8 cellular contexts compared by ENCODE assay signal in genomic region chr1:161766102-161766981, GRCh38. TPM values are rescaled to one million over a fixed set of nuclear protein-coding genes. Genes with fewer than 3 reads are reported as not detected.
DNase-seq lines count a peak whose midpoint lies in the region; ATAC-seq, FAIRE-seq and TF ChIP-seq lines count a peak whose summit lies in the region.

Gene ATF6, plus strand, starts transcription at chr1:161766320. Its CDS starts 41 bp downstream, at chr1:161766361.

- no peak for TF ChIP-seq CTCF in CD8-positive, alpha-beta T cell (IDR thresholded peaks at IDR 0.05)

- intact Hi-C loops in CD8-positive, alpha-beta T cell (cut with DNase I, micrococcal nuclease): loop anchor here (1.0 to 10.0 kb wide), 4 partner anchors 17 to 1556 kb away; partner anchors contain the start of genes DUSP12 (in 1 of the 2), NUF2 (in 1 of the 2) and UHMK1 (in 1 of the 2)

- H3K4me1 Mint-ChIP-seq in CD8-positive, alpha-beta T cell (ENCODE audit: low read depth): peaks cover 37% of the 10 kb centered on the region
- peaks cover 48% of the 10 kb centered on the region for H3K4me1 Mint-ChIP-seq in activated CD8-positive, alpha-beta memory T cell treated with anti-CD3 and anti-CD28 coated beads, Interleukin-2, amount 10 ng/mL, durations not matched to agents 7 days and 5 days

- H3K4me1 ChIP-seq in CD8-positive, alpha-beta T cell (ENCODE audit: insufficient read depth, low read length): peaks cover 45% of the 10 kb centered on the region
- H3K4me1 ChIP-seq in NT2/D1 (ENCODE audit: insufficient read depth, insufficient read length) (no peaks in the 10 kb centered on the region), mesodermal cell (ENCODE audit: control insufficient read depth, insufficient read depth, low read length, poor library complexity, severe bottlenecking) (peaks cover 7% of the 10 kb centered on the region)

- CTCF ChIA-PET in CD8-positive, alpha-beta T cell (lab: Charles Lee): interaction anchor here (1.1 to 1.5 kb wide), 3 partner anchors 17 to 271 kb away, joined by 3 to 6 read pairs (median 3); partner anchors contain the start of genes DUSP12 and OLFML2B
- CTCF ChIA-PET in activated CD8-positive, alpha-beta memory T cell treated with anti-CD3 and anti-CD28 coated beads, Interleukin-2, amount 10 ng/mL, durations not matched to agents 7 days and 5 days (lab: Charles Lee): no interaction called here

- H3K4me3 ChIP-seq in CD8-positive, alpha-beta T cell (ENCODE audit: low read depth, low read length): peak within 1 kb of the TSS; percentile 73
- H3K4me3 ChIP-seq in NT2/D1 (ENCODE audit: insufficient read length, low read depth) (peak within 1 kb of the TSS; percentile 96), mesodermal cell (ENCODE audit: extremely low read depth, insufficient read depth, low read length, poor library complexity, severe bottlenecking) (peak within 1 kb of the TSS; percentile 99)

- H3K9me3 ChIP-seq in CD8-positive, alpha-beta T cell (ENCODE audit: low read length): no peaks in the 10 kb centered on the region
- H3K9me3 ChIP-seq in NT2/D1 (ENCODE audit: insufficient read depth, low read length) (no peaks in the 10 kb centered on the region), mesodermal cell (ENCODE audit: control insufficient read depth, low read length) (no peaks in the 10 kb centered on the region)

- POLR2A ChIA-PET in CD8-positive, alpha-beta T cell (lab: Charles Lee): interaction anchor here (1.0 to 1.3 kb wide), 3 partner anchors 10 to 24 kb away, joined by 3 to 4 read pairs (median 4); partner anchors contain the start of gene DUSP12

- peak within 1 kb of the TSS; percentile 84 for H3K27ac ChIP-seq in CD8-positive, alpha-beta T cell (ENCODE audit: low read depth, low read length)
- H3K27ac ChIP-seq in mesodermal cell (ENCODE audit: low read depth, low read length, severe bottlenecking): peak within 1 kb of the TSS; percentile 49

- peak within 1 kb of the TSS; percentile 93 for H3K4me3 Mint-ChIP-seq in CD8-positive, alpha-beta T cell
- peak within 1 kb of the TSS; percentile 97 for H3K4me3 Mint-ChIP-seq in activated CD8-positive, alpha-beta memory T cell treated with anti-CD3 and anti-CD28 coated beads, Interleukin-2, amount 10 ng/mL, durations not matched to agents 7 days and 5 days

- H3K27ac Mint-ChIP-seq in CD8-positive, alpha-beta T cell: peak within 1 kb of the TSS; percentile 95
- peak within 1 kb of the TSS; percentile 96 for H3K27ac Mint-ChIP-seq in activated CD8-positive, alpha-beta memory T cell treated with anti-CD3 and anti-CD28 coated beads, Interleukin-2, amount 10 ng/mL, durations not matched to agents 7 days and 5 days

- no peaks in the 10 kb centered on the region for H3K9me3 Mint-ChIP-seq in CD8-positive, alpha-beta T cell
- no peaks in the 10 kb centered on the region for H3K9me3 Mint-ChIP-seq in activated CD8-positive, alpha-beta memory T cell treated with anti-CD3 and anti-CD28 coated beads, Interleukin-2, amount 10 ng/mL, durations not matched to agents 7 days and 5 days (ENCODE audit: low read depth)

- peaks cover 9% of the 10 kb centered on the region for H3K36me3 Mint-ChIP-seq in CD8-positive, alpha-beta T cell
- H3K36me3 Mint-ChIP-seq in activated CD8-positive, alpha-beta memory T cell treated with anti-CD3 and anti-CD28 coated beads, Interleukin-2, amount 10 ng/mL, durations not matched to agents 7 days and 5 days: peaks cover 2% of the 10 kb centered on the region

- peak; percentile 79 for ATAC-seq in CD8-positive, alpha-beta T cell
- peak; percentile 46 for ATAC-seq in GM19467 (IDR thresholded peaks at IDR 0.05; ENCODE audit: unreplicated experiment)
- ATAC-seq in activated CD8-positive, alpha-beta memory T cell treated with anti-CD3 and anti-CD28 coated beads, Interleukin-2, amount 10 ng/mL, durations not matched to agents 7 days and 5 days: peak; percentile 82

- H3K9ac ChIP-seq in NT2/D1 (ENCODE audit: insufficient read length, low read depth): peak within 1 kb of the TSS; percentile 92

- H3K27me3 ChIP-seq in CD8-positive, alpha-beta T cell (ENCODE audit: insufficient read depth, low read length): no peaks in the 10 kb centered on the region
- peaks cover 6% of the 10 kb centered on the region for H3K27me3 ChIP-seq in NT2/D1 (ENCODE audit: insufficient read depth, insufficient read length)

- H3K36me3 ChIP-seq in CD8-positive, alpha-beta T cell (ENCODE audit: insufficient read depth, low read length): no peaks in the 10 kb centered on the region
- no peaks in the 10 kb centered on the region for H3K36me3 ChIP-seq in NT2/D1 (ENCODE audit: insufficient read depth, insufficient read length, low read length)
- no peaks in the 10 kb centered on the region for H3K36me3 ChIP-seq in mesodermal cell (ENCODE audit: control insufficient read depth, insufficient read depth, low read length)

- WGBS in mesodermal cell (ENCODE audit: insufficient coverage in 2 of 2), 2 experiments: 1% methylated on average over 10 to 22 of the region's 35 CpGs

- peak; percentile 61 to 84 (median 78) for DNase-seq in CD8-positive, alpha-beta T cell
- DNase-seq in HTR-8/SVneo (ENCODE audit: insufficient read length, low spot score) (peak; percentile 63), NT2/D1 (ENCODE audit: low read depth, low spot score) (peak; percentile 71)
- peak; percentile 89 for DNase-seq in activated CD8-positive, alpha-beta memory T cell treated with anti-CD3 and anti-CD28 coated beads, Interleukin-2, amount 10 ng/mL, durations not matched to agents 7 days and 5 days
- peak; percentile 44 for DNase-seq in stimulated activated CD8-positive, alpha-beta memory T cell treated with anti-CD3 and anti-CD28 coated beads, Interleukin-15, amount 100 ng/mL, for 24 hours (ENCODE audit: low read depth)

- in situ Hi-C loops in endometrial microvascular endothelial cells (cut with HindIII; ENCODE audit: inconsistent ontology term, low pct_unique_long_range_greater_than_20kb, low sequenced_read_pairs): no loop called here

- FAIRE-seq in HTR-8/SVneo (lab: Jason Lieb, UNC): no peak

- H3K27me3 Mint-ChIP-seq in CD8-positive, alpha-beta T cell (ENCODE audit: low read depth): no peaks in the 10 kb centered on the region
- no peaks in the 10 kb centered on the region for H3K27me3 Mint-ChIP-seq in activated CD8-positive, alpha-beta memory T cell treated with anti-CD3 and anti-CD28 coated beads, Interleukin-2, amount 10 ng/mL, durations not matched to agents 7 days and 5 days

RNA-seq across cellular contexts. Expression of gene ATF6, which starts in this region (rescaled TPM):
- total RNA-seq in CD8-positive, alpha-beta T cell: 10 to 100 TPM; 10.5 to 11.6 TPM
- 10 to 100 TPM; 16.8 to 21.3 TPM for total RNA-seq in activated CD8-positive, alpha-beta memory T cell treated with anti-CD3 and anti-CD28 coated beads, Interleukin-2, amount 10 ng/mL, durations not matched to agents 7 days and 5 days
- 40.7 TPM for total RNA-seq in endometrial microvascular endothelial cells (ENCODE audit: inconsistent ontology term)
- polyA plus RNA-seq in mesodermal cell (2013, experiment 1 of 2): 25.8 TPM
- polyA plus RNA-seq in mesodermal cell (2013, experiment 2 of 2): 23.7 TPM

Comparison
In these comparisons a context has a peak if more than half of its experiments do, and no peak if none do; other contexts are left out.
1. Peak in every context shown above with its lines: DNase-seq, ATAC-seq, H3K4me3 ChIP-seq and H3K27ac ChIP-seq.